In genomic region chr4:76016383-76016782, GRCh38 we compare ENCODE assay signal across 9 cellular contexts. TPM values are rescaled to one million over a fixed set of nuclear protein-coding genes. Genes with fewer than 3 reads are reported as not detected.
DNase-seq lines count a peak whose midpoint lies in the region; ATAC-seq and TF ChIP-seq lines count a peak whose summit lies in the region.
"Had no signal": no experiment of that assay in that cellular context is flagged by ENCODE, and none has a peak within 500 bp of the region (broad histone marks: within the 10 kb centered on the region; RNA-seq: fewer than 3 reads in every experiment).

No MANE protein-coding gene starts in this region.

- peak; percentile 81 to 91 (median 89) for DNase-seq in body of pancreas
- no peak for DNase-seq in tibial artery
- DNase-seq in hepatocyte (ENCODE audit: low spot score), result no peak
- DNase-seq in AG20443 (ENCODE audit: low spot score), result no peak
- no peak for DNase-seq in MCF 10A (ENCODE audit: unreplicated experiment)
- DNase-seq: NCI-H2081 had no signal

- H3K4me2 ChIP-seq in hepatocyte, result no peak overlapping the region

- BruUV-seq in MCF 10A (replicated peaks; lab: Mats Ljungman, UMichigan), result no TSS peak

- no peak overlapping the region for H3K27ac Mint-ChIP-seq in MCF 10A (ENCODE audit: low read depth, unreplicated experiment)

- H3K4me3 ChIP-seq in body of pancreas (no peak overlapping the region), tibial artery (no peak overlapping the region), hepatocyte (no peak overlapping the region)

- H2AFZ ChIP-seq in hepatocyte, result no peak overlapping the region

- peaks cover 10% of the 10 kb centered on the region for H3K27me3 Mint-ChIP-seq in MCF 10A (ENCODE audit: insufficient read depth, unreplicated experiment)

- H3K27me3 ChIP-seq in body of pancreas (no peaks in the 10 kb centered on the region), tibial artery (no peaks in the 10 kb centered on the region), hepatocyte (no peaks in the 10 kb centered on the region)

- H3K9me3 Mint-ChIP-seq in MCF 10A (ENCODE audit: unreplicated experiment), result no peaks in the 10 kb centered on the region

- H3K4me1 ChIP-seq in body of pancreas, result peaks cover 26% of the 10 kb centered on the region
- H3K4me1 ChIP-seq in tibial artery, result peaks cover 0 to 12% (median 0%) of the 10 kb centered on the region in 4 donors
- peaks cover 2% of the 10 kb centered on the region for H3K4me1 ChIP-seq in hepatocyte (ENCODE audit: insufficient read depth)

- WGBS in body of pancreas, 2 donors, result 39 to 52% methylated on average over 2 of the region's 2 CpGs
- 81% methylated on average over 2 of the region's 2 CpGs for WGBS in hepatocyte (ENCODE audit: low lambda C conversion rate, missing lambda C conversion rate)

- H3K9me2 ChIP-seq in hepatocyte (replicated peaks; ENCODE audit: insufficient read depth), result no peaks in the 10 kb centered on the region

- no peaks in the 10 kb centered on the region for H4K20me1 ChIP-seq in hepatocyte (ENCODE audit: insufficient read depth, poor library complexity, severe bottlenecking)

- CTCF ChIA-PET in MCF 10A (lab: Yijun Ruan, JAX), result no interaction called here

- H3K27ac ChIP-seq in body of pancreas (peak overlapping the region in 3 of 4 donors; percentile 47 to 66 (median 61)), tibial artery (no peak overlapping the region), hepatocyte (no peak overlapping the region)

- H3K9me3 ChIP-seq in body of pancreas, result no peaks in the 10 kb centered on the region
- no peaks in the 10 kb centered on the region for H3K9me3 ChIP-seq in tibial artery
- no peaks in the 10 kb centered on the region for H3K9me3 ChIP-seq in hepatocyte (ENCODE audit: low read depth)

- TF ChIP-seq POLR2A in GM18505 (IDR thresholded peaks at IDR 0.05; ENCODE audit: borderline replicate concordance, extremely low read depth, insufficient read depth, insufficient read length) (no peak), body of pancreas (IDR thresholded peaks at IDR 0.05) (no peak)

- no peak for TF ChIP-seq CTCF in body of pancreas (IDR thresholded peaks at IDR 0.05)
- TF ChIP-seq CTCF in tibial artery (IDR thresholded peaks at IDR 0.05), result no peak
- no peak for TF ChIP-seq CTCF in hepatocyte (IDR thresholded peaks at IDR 0.05; ENCODE audit: poor library complexity)
- TF ChIP-seq CTCF in MCF 10A (IDR thresholded peaks at IDR 0.05; ENCODE audit: unreplicated experiment), result no peak

- no peaks in the 10 kb centered on the region for H3K4me1 Mint-ChIP-seq in MCF 10A (ENCODE audit: insufficient read depth, unreplicated experiment)

- H3K36me3 ChIP-seq in body of pancreas (replicated peaks in 1 of 2; ENCODE audit: insufficient read depth in 1 of 2, low read depth in 2 of 2) (no peaks in the 10 kb centered on the region), tibial artery (no peaks in the 10 kb centered on the region), hepatocyte (replicated peaks; ENCODE audit: insufficient read depth, low read depth) (no peaks in the 10 kb centered on the region)

- ATAC-seq in GM18505 (IDR thresholded peaks at IDR 0.05; ENCODE audit: unreplicated experiment) (peak; percentile 68), GM21360 (IDR thresholded peaks at IDR 0.05; ENCODE audit: unreplicated experiment) (peak; percentile 66), HG03280 (IDR thresholded peaks at IDR 0.05; ENCODE audit: unreplicated experiment) (peak; percentile 74), body of pancreas (peak; percentile 98)

- H3K4me3 Mint-ChIP-seq in MCF 10A (ENCODE audit: unreplicated experiment), result no peak overlapping the region

- H3K36me3 Mint-ChIP-seq in MCF 10A (ENCODE audit: insufficient read depth, unreplicated experiment), result no peaks in the 10 kb centered on the region

- intact Hi-C loops in body of pancreas (cut with DNase I) (no loop called here), tibial artery (cut with DNase I; ENCODE audit: low total_unique reads) (no loop called here), MCF 10A (cut with micrococcal nuclease) (no loop called here)

- no peaks in the 10 kb centered on the region for H3K79me2 ChIP-seq in hepatocyte

- POLR2A ChIA-PET in MCF 10A (lab: Yijun Ruan, JAX), result no interaction called here

RNA-seq across cellular contexts. Expression of gene CXCL10, which starts 6.9 kb away (rescaled TPM):
- not detected for total RNA-seq in body of pancreas
- total RNA-seq in hepatocyte, result 2.8 and 3.7 TPM in 2 replicates
- 3.3 and 7.4 TPM in 2 replicates for polyA plus RNA-seq in hepatocyte
- not detected in 2 replicates for total RNA-seq in MCF 10A (2022)

RNA-seq across cellular contexts. Expression of gene CXCL9, which starts 9.1 kb away (rescaled TPM):
- total RNA-seq in body of pancreas (1 to 10 TPM in 1 of 2 donors, not detected in 1; 1.0 TPM), hepatocyte (not detected in 2 replicates), MCF 10A (2022) (not detected in 2 replicates)
- not detected in 2 replicates for polyA plus RNA-seq in hepatocyte

RNA-seq across cellular contexts. Expression of gene CXCL11, which starts 19.5 kb away (rescaled TPM):
- total RNA-seq in body of pancreas (under 1 TPM in 1 of 2 donors, not detected in 1; 0.52 TPM), hepatocyte (not detected in 2 replicates), MCF 10A (2022) (not detected in 2 replicates)
- polyA plus RNA-seq in hepatocyte, result not detected in 2 replicates

RNA-seq across cellular contexts. Expression of gene SDAD1, which starts 25.6 kb away (rescaled TPM):
- total RNA-seq in body of pancreas, result 10 to 100 TPM; 21.3 to 23.7 TPM
- 33.8 and 43.3 TPM in 2 replicates for total RNA-seq in hepatocyte
- 35.3 and 36.0 TPM in 2 replicates for polyA plus RNA-seq in hepatocyte
- 50.1 and 57.6 TPM in 2 replicates for total RNA-seq in MCF 10A (2022)

RNA-seq across cellular contexts. Expression of gene ART3, which starts 58.1 kb away (rescaled TPM):
- 1 to 10 TPM; 6.5 to 6.9 TPM for total RNA-seq in body of pancreas
- total RNA-seq in hepatocyte, result 0.90 and 1.0 TPM in 2 replicates
- polyA plus RNA-seq in hepatocyte, result 2.8 and 3.8 TPM in 2 replicates
- total RNA-seq in MCF 10A (2022), result 0.83 TPM in 1 of 2 replicates, not detected in the other

Comparison
In these comparisons a context has a peak if more than half of its experiments do, and no peak if none do; other contexts are left out.
1. DNase-seq: peak in body of pancreas (4 of 4); none in tibial artery (0 of 2), hepatocyte (single experiment), AG20443 (single experiment) and MCF 10A (single experiment).
2. H3K27ac ChIP-seq: peak in body of pancreas (3 of 4); none in tibial artery (0 of 2) and hepatocyte (single experiment).
3. Peak in every context shown above with its lines, with median percentiles within 50 percentile points of each other: ATAC-seq.